In genomic region chr5:98816574-98817222, GRCh38 we compare ENCODE assay signal across 17 cellular contexts. TPM values are rescaled to one million over a fixed set of nuclear protein-coding genes. Genes with fewer than 3 reads are reported as not detected.
A peak's percentile ranks its signal among the peaks of the same experiment; 100 is the strongest.
DNase-seq lines count a peak whose midpoint lies in the region; ATAC-seq and TF ChIP-seq lines count a peak whose summit lies in the region.
"Had no signal": no experiment of that assay in that cellular context is flagged by ENCODE, and none has a peak within 500 bp of the region (broad histone marks: within the 10 kb centered on the region; RNA-seq: fewer than 3 reads in every experiment).

No MANE protein-coding gene starts in this region.

- H3K36me3 ChIP-seq in lung (ENCODE audit: control insufficient read depth in 2 of 2, insufficient read depth in 2 of 2, low read length in 2 of 2), result no peaks in the 10 kb centered on the region
- H3K36me3 ChIP-seq: adrenal gland, vagina had no signal

- H3K9me3 ChIP-seq in lung (ENCODE audit: control insufficient read depth in 2 of 2, insufficient read depth in 1 of 2, low read length in 1 of 2), result no peaks in the 10 kb centered on the region
- H3K9me3 ChIP-seq: vagina had no signal

- no peak overlapping the region for H3K4me3 ChIP-seq in lung
- H3K4me3 ChIP-seq: adrenal gland, coronary artery, vagina had no signal

- ATAC-seq in lung (ENCODE audit: insufficient read depth, low FRiP score) (peak; percentile 58), GM21529 (IDR thresholded peaks at IDR 0.05; ENCODE audit: unreplicated experiment) (no peak)
- no peak for ATAC-seq in naive thymus-derived CD8-positive, alpha-beta T cell
- ATAC-seq: activated T-cell treated with anti-CD3 and anti-CD28 coated beads, Interleukin-2, amount 50 U/mL, for 4 hours; stimulated activated memory B cell treated with anti-CD40 and anti-IgM and Interleukin-4, amounts not matched to agents 10 μg/mL and 1 μg/mL and 100 μg/mL, for 72 hours had no signal

- no peaks in the 10 kb centered on the region for H3K27me3 ChIP-seq in lung (ENCODE audit: control insufficient read depth, insufficient read depth)
- H3K27me3 ChIP-seq: adrenal gland, vagina had no signal

- H3K27me3 Mint-ChIP-seq in naive thymus-derived CD8-positive, alpha-beta T cell, result no peaks in the 10 kb centered on the region
- H3K27me3 Mint-ChIP-seq: stimulated activated memory B cell treated with anti-CD40 and anti-IgM and Interleukin-4, amounts not matched to agents 10 μg/mL and 1 μg/mL and 100 μg/mL, for 72 hours had no signal

- peaks cover 0 to 18% (median 5%) of the 10 kb centered on the region in 9 donors for H3K9me3 Mint-ChIP-seq in naive thymus-derived CD8-positive, alpha-beta T cell

- peak; percentile 12 for DNase-seq in Daoy (ENCODE audit: low read depth)
- peak; percentile 50 for DNase-seq in NCI-H2171 treated with DMSO at 0.1 percent for 48 hours (lab: John Stamatoyannopoulos, UW)
- peak; percentile 5 for DNase-seq in amniotic epithelial cell (ENCODE audit: low read depth)
- peak; percentile 76 for DNase-seq in lung (ENCODE audit: low spot score)
- DNase-seq in naive thymus-derived CD8-positive, alpha-beta T cell, result no peak
- no peak for DNase-seq in activated naive CD4-positive, alpha-beta T cell treated with anti-CD3 and anti-CD28 coated beads, Interleukin-2, amount 50 U/mL, for 16 hours
- DNase-seq: activated CD4-positive, alpha-beta T cell treated with anti-CD3 and anti-CD28 coated beads, Interleukin-2, amount 50 U/mL, for 48 hours; activated T-cell treated with anti-CD3 and anti-CD28 coated beads, Interleukin-2, amount 50 U/mL, for 4 hours; glutamatergic neuron; KBM-7; occipital lobe had no signal

- H3K4me1 Mint-ChIP-seq in naive thymus-derived CD8-positive, alpha-beta T cell, result no peaks in the 10 kb centered on the region
- H3K4me1 Mint-ChIP-seq: stimulated activated memory B cell treated with anti-CD40 and anti-IgM and Interleukin-4, amounts not matched to agents 10 μg/mL and 1 μg/mL and 100 μg/mL, for 72 hours had no signal

- POLR2A ChIA-PET in naive thymus-derived CD8-positive, alpha-beta T cell (lab: Charles Lee), result no interaction called here

- no peaks in the 10 kb centered on the region for H3K4me1 ChIP-seq in lung (ENCODE audit: control insufficient read depth in 2 of 2, insufficient read depth in 2 of 2, low read length in 2 of 2)
- H3K4me1 ChIP-seq: adrenal gland, vagina had no signal

- 65 to 89% methylated on average over 6 of the region's 6 CpGs for WGBS in lung, 2 donors

- no peak overlapping the region for H3K27ac Mint-ChIP-seq in naive thymus-derived CD8-positive, alpha-beta T cell
- H3K27ac Mint-ChIP-seq: stimulated activated memory B cell treated with anti-CD40 and anti-IgM and Interleukin-4, amounts not matched to agents 10 μg/mL and 1 μg/mL and 100 μg/mL, for 72 hours had no signal

- H3K4me3 Mint-ChIP-seq in naive thymus-derived CD8-positive, alpha-beta T cell, result no peak overlapping the region
- H3K4me3 Mint-ChIP-seq: activated T-cell treated with anti-CD3 and anti-CD28 coated beads, Interleukin-2, amount 50 U/mL, for 4 hours; stimulated activated memory B cell treated with anti-CD40 and anti-IgM and Interleukin-4, amounts not matched to agents 10 μg/mL and 1 μg/mL and 100 μg/mL, for 72 hours had no signal

- no peak overlapping the region for H3K27ac ChIP-seq in lung (ENCODE audit: low read depth in 1 of 2, low read length in 1 of 2)
- H3K27ac ChIP-seq: adrenal gland, coronary artery, epithelial cell of prostate, vagina had no signal

- TF ChIP-seq CTCF in lung (IDR thresholded peaks at IDR 0.05; ENCODE audit: control extremely low read depth, extremely low read depth), result no peak

- peaks cover 9 to 20% (median 14%) of the 10 kb centered on the region in 3 donors for H3K36me3 Mint-ChIP-seq in naive thymus-derived CD8-positive, alpha-beta T cell

RNA-seq across cellular contexts. Expression of gene RGMB, which starts 43.2 kb away (rescaled TPM):
- total RNA-seq in Daoy (2014; rRNA removed; shearing (Covaris generic)), result 12.5 and 17.9 TPM in 2 replicates
- total RNA-seq in lung, result 10 to 100 TPM; 21.2 to 31.7 TPM
- polyA plus RNA-seq in lung, result 1 to 10 TPM; 3.8 to 9.0 TPM
- 10 to 100 TPM; 23.0 to 25.0 TPM for total RNA-seq in naive thymus-derived CD8-positive, alpha-beta T cell
- 1 to 10 TPM; 2.0 to 4.2 (median 3.6) TPM for polyA plus RNA-seq in naive thymus-derived CD8-positive, alpha-beta T cell

Comparison
In these comparisons a context has a peak if more than half of its experiments do, and no peak if none do; other contexts are left out.
1. DNase-seq: peak in Daoy (single experiment), NCI-H2171 treated with DMSO at 0.1 percent for 48 hours (single experiment), amniotic epithelial cell (single experiment) and lung (single experiment); none in naive thymus-derived CD8-positive, alpha-beta T cell (0 of 10) and activated naive CD4-positive, alpha-beta T cell treated with anti-CD3 and anti-CD28 coated beads, Interleukin-2, amount 50 U/mL, for 16 hours (single experiment).